ENCODE assay signal across 10 cellular contexts in the genomic region with DNA sequence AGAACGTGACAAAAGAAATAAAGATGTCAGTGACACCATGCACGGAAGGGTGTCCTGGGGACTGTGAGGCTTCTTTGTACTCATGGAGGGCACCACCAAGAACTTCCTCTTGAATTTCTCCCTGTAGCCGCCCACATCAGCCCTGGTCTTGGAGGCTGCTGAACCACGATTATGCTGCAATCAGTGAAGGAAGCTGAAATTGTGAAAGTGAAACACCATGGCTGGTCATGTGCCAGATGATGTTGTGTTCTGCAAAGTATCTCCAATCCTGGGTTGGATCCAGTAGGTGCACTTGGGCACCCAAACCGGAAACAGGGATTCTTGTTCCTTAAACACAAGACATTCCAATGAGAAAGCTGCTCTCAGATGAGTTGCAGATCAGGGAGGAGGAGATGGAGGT.
DNase-seq lines count a peak whose midpoint lies in the region; ATAC-seq and TF ChIP-seq lines count a peak whose summit lies in the region.
"Had no signal": no experiment of that assay in that cellular context is flagged by ENCODE, and none has a peak within 500 bp of the region (broad histone marks: within the 10 kb centered on the region; RNA-seq: fewer than 3 reads in every experiment).

No MANE protein-coding gene starts in this region.

- no peak overlapping the region for H2BK120ac ChIP-seq in neuronal stem cell (ENCODE audit: low read depth, low read length)

- H3K9me3 ChIP-seq in stomach: peaks cover 0 to 4% (median 0%) of the 10 kb centered on the region in 4 donors
- H3K9me3 ChIP-seq in neuronal stem cell (replicated peaks in 1 of 2; ENCODE audit: control insufficient read depth in 2 of 2, insufficient read depth in 1 of 2, low read depth in 1 of 2, low read length in 2 of 2): no peaks in the 10 kb centered on the region

- no peaks in the 10 kb centered on the region for H3K79me1 ChIP-seq in neuronal stem cell (ENCODE audit: low read depth, low read length)

- H3K4me1 Mint-ChIP-seq in activated CD4-positive, alpha-beta T cell treated with anti-CD3 and anti-CD28 coated beads, Interleukin-2, amount 10 ng/mL, durations not matched to agents 7 days and 5 days: no peaks in the 10 kb centered on the region
- no peaks in the 10 kb centered on the region for H3K4me1 Mint-ChIP-seq in central memory CD8-positive, alpha-beta T cell
- peaks cover 2% of the 10 kb centered on the region for H3K4me1 Mint-ChIP-seq in stimulated activated effector memory CD8-positive, alpha-beta T cell treated with anti-CD3 and anti-CD28 coated beads, Interleukin-12 subunit alpha, Interleukin-12 subunit beta, amount 100 ng/mL, for 72 hours
- H3K4me1 Mint-ChIP-seq: nephron had no signal

- 49 to 62% (median 57%) methylated on average over 5 of the region's 5 CpGs for WGBS in stomach, 5 donors
- WGBS in neuronal stem cell (ENCODE audit: extremely low coverage in 2 of 2, insufficient read length in 2 of 2, insufficient replicate concordance in 1 of 2), 2 donors: no CpG with 5 or more reads among the region's 5 CpGs

- ATAC-seq in HG03342 (IDR thresholded peaks at IDR 0.05; ENCODE audit: unreplicated experiment): peak; percentile 55
- ATAC-seq in central memory CD8-positive, alpha-beta T cell (replicated peaks; ENCODE audit: extremely low read depth, poor library complexity, severe bottlenecking): peak; percentile 36
- peak; percentile 73 for ATAC-seq in stimulated activated effector memory CD8-positive, alpha-beta T cell treated with anti-CD3 and anti-CD28 coated beads, Interleukin-12 subunit alpha, Interleukin-12 subunit beta, amount 100 ng/mL, for 72 hours

- H2BK15ac ChIP-seq in neuronal stem cell (ENCODE audit: low read length): no peak overlapping the region

- no peak overlapping the region for H3K23ac ChIP-seq in neuronal stem cell (ENCODE audit: low read depth, low read length, poor library complexity)

- H3K27ac Mint-ChIP-seq in activated CD4-positive, alpha-beta T cell treated with anti-CD3 and anti-CD28 coated beads, Interleukin-2, amount 10 ng/mL, durations not matched to agents 7 days and 5 days: no peak overlapping the region
- H3K27ac Mint-ChIP-seq in central memory CD8-positive, alpha-beta T cell (ENCODE audit: low read depth): no peak overlapping the region
- no peak overlapping the region for H3K27ac Mint-ChIP-seq in stimulated activated effector memory CD8-positive, alpha-beta T cell treated with anti-CD3 and anti-CD28 coated beads, Interleukin-12 subunit alpha, Interleukin-12 subunit beta, amount 100 ng/mL, for 72 hours
- H3K27ac Mint-ChIP-seq: nephron had no signal

- no peak overlapping the region for H4K8ac ChIP-seq in neuronal stem cell (ENCODE audit: low read depth, low read length)

- CTCF ChIA-PET in activated CD4-positive, alpha-beta T cell treated with anti-CD3 and anti-CD28 coated beads, Interleukin-2, amount 10 ng/mL, durations not matched to agents 7 days and 5 days (lab: Charles Lee): no interaction called here

- no peak overlapping the region for H3K4me3 Mint-ChIP-seq in activated CD4-positive, alpha-beta T cell treated with anti-CD3 and anti-CD28 coated beads, Interleukin-2, amount 10 ng/mL, durations not matched to agents 7 days and 5 days
- no peak overlapping the region for H3K4me3 Mint-ChIP-seq in central memory CD8-positive, alpha-beta T cell
- no peak overlapping the region for H3K4me3 Mint-ChIP-seq in stimulated activated effector memory CD8-positive, alpha-beta T cell treated with anti-CD3 and anti-CD28 coated beads, Interleukin-12 subunit alpha, Interleukin-12 subunit beta, amount 100 ng/mL, for 72 hours
- H3K4me3 Mint-ChIP-seq: nephron had no signal

- TF ChIP-seq EP300 in stomach (IDR thresholded peaks at IDR 0.05): no peak

- H3K4me2 ChIP-seq in neuronal stem cell (ENCODE audit: insufficient read depth, low read length, poor library complexity, severe bottlenecking): no peak overlapping the region

- H3K27me3 Mint-ChIP-seq in activated CD4-positive, alpha-beta T cell treated with anti-CD3 and anti-CD28 coated beads, Interleukin-2, amount 10 ng/mL, durations not matched to agents 7 days and 5 days: peaks cover 23% of the 10 kb centered on the region
- no peaks in the 10 kb centered on the region for H3K27me3 Mint-ChIP-seq in central memory CD8-positive, alpha-beta T cell

- H2BK12ac ChIP-seq in neuronal stem cell (ENCODE audit: low read length): no peak overlapping the region

- H4K91ac ChIP-seq in neuronal stem cell (ENCODE audit: low read depth, low read length, poor library complexity): no peak overlapping the region

- H3K9ac ChIP-seq in neuronal stem cell (ENCODE audit: low read depth, low read length, poor library complexity): no peak overlapping the region

- no peak overlapping the region for H2AK5ac ChIP-seq in neuronal stem cell (ENCODE audit: low read depth, low read length)

- H3K27ac ChIP-seq in stomach: no peak overlapping the region
- no peak overlapping the region for H3K27ac ChIP-seq in neuronal stem cell (replicated peaks; ENCODE audit: low read length)

- H3K4me1 ChIP-seq in stomach (no peaks in the 10 kb centered on the region), neuronal stem cell (ENCODE audit: control insufficient read depth in 2 of 2, insufficient read depth in 1 of 2, low read depth in 1 of 2, low read length in 2 of 2) (peaks cover 0 to 1% of the 10 kb centered on the region in 2 donors)

- no peaks in the 10 kb centered on the region for H3K9me3 Mint-ChIP-seq in activated CD4-positive, alpha-beta T cell treated with anti-CD3 and anti-CD28 coated beads, Interleukin-2, amount 10 ng/mL, durations not matched to agents 7 days and 5 days
- no peaks in the 10 kb centered on the region for H3K9me3 Mint-ChIP-seq in central memory CD8-positive, alpha-beta T cell
- no peaks in the 10 kb centered on the region for H3K9me3 Mint-ChIP-seq in stimulated activated effector memory CD8-positive, alpha-beta T cell treated with anti-CD3 and anti-CD28 coated beads, Interleukin-12 subunit alpha, Interleukin-12 subunit beta, amount 100 ng/mL, for 72 hours

- TF ChIP-seq CTCF in stomach (IDR thresholded peaks at IDR 0.05): no peak

- H3K36me3 Mint-ChIP-seq in activated CD4-positive, alpha-beta T cell treated with anti-CD3 and anti-CD28 coated beads, Interleukin-2, amount 10 ng/mL, durations not matched to agents 7 days and 5 days (ENCODE audit: low read depth): no peaks in the 10 kb centered on the region
- no peaks in the 10 kb centered on the region for H3K36me3 Mint-ChIP-seq in central memory CD8-positive, alpha-beta T cell (ENCODE audit: insufficient read depth)
- H3K36me3 Mint-ChIP-seq in stimulated activated effector memory CD8-positive, alpha-beta T cell treated with anti-CD3 and anti-CD28 coated beads, Interleukin-12 subunit alpha, Interleukin-12 subunit beta, amount 100 ng/mL, for 72 hours: no peaks in the 10 kb centered on the region

- H3K27me3 ChIP-seq in stomach (peaks cover 0 to 5% (median 0%) of the 10 kb centered on the region in 3 donors), neuronal stem cell (ENCODE audit: control insufficient read depth in 3 of 3, insufficient read depth in 3 of 3, low read depth in 1 of 3, low read length in 3 of 3) (peaks cover 0 to 18% (median 0%) of the 10 kb centered on the region in 3 experiments)

- H3K4me3 ChIP-seq in stomach: no peak overlapping the region
- H3K4me3 ChIP-seq in neuronal stem cell (ENCODE audit: low read length in 2 of 2): no peak overlapping the region

- TF ChIP-seq POLR2A in stomach (IDR thresholded peaks at IDR 0.05): no peak

- H3K18ac ChIP-seq in neuronal stem cell (ENCODE audit: low read length): no peak overlapping the region

- no peak overlapping the region for H3K14ac ChIP-seq in neuronal stem cell (ENCODE audit: low read length)

- intact Hi-C loops in stomach (cut with DNase I; ENCODE audit: low total_unique reads): no loop called here

- peak; percentile 75 for DNase-seq in activated CD4-positive, alpha-beta T cell treated with anti-CD3 and anti-CD28 coated beads, Interleukin-2, amount 10 ng/mL, durations not matched to agents 7 days and 5 days
- no peak for DNase-seq in activated CD4-positive, alpha-beta T cell treated with anti-CD3 and anti-CD28 coated beads, Interleukin-2, amount 50 U/mL, for 4 hours
- no peak for DNase-seq in central memory CD8-positive, alpha-beta T cell (ENCODE audit: low spot score in 2 of 2)
- DNase-seq in stimulated activated effector memory CD8-positive, alpha-beta T cell treated with anti-CD3 and anti-CD28 coated beads, Interleukin-12 subunit alpha, Interleukin-12 subunit beta, amount 100 ng/mL, for 72 hours (ENCODE audit: low spot score in 2 of 2): no peak
- DNase-seq in stomach: no peak
- no peak for DNase-seq in neuronal stem cell (ENCODE audit: low spot score)
- DNase-seq in NCI-H69 (lab: John Stamatoyannopoulos, UW): no peak
- DNase-seq: NCI-H2081 had no signal

- H3K36me3 ChIP-seq in stomach (no peaks in the 10 kb centered on the region), neuronal stem cell (replicated peaks in 1 of 2; ENCODE audit: control insufficient read depth in 2 of 2, insufficient read depth in 2 of 2, low read length in 2 of 2) (no peaks in the 10 kb centered on the region)

- no peak overlapping the region for H3K4ac ChIP-seq in neuronal stem cell (ENCODE audit: low read length)

- no peak overlapping the region for H2BK5ac ChIP-seq in neuronal stem cell (ENCODE audit: low read length)

- H2AFZ ChIP-seq in neuronal stem cell (ENCODE audit: low read length): no peak overlapping the region

- POLR2A ChIA-PET in activated CD4-positive, alpha-beta T cell treated with anti-CD3 and anti-CD28 coated beads, Interleukin-2, amount 10 ng/mL, durations not matched to agents 7 days and 5 days (lab: Charles Lee): no interaction called here
